ENCODE assay signal across 29 cellular contexts in the genomic region with DNA sequence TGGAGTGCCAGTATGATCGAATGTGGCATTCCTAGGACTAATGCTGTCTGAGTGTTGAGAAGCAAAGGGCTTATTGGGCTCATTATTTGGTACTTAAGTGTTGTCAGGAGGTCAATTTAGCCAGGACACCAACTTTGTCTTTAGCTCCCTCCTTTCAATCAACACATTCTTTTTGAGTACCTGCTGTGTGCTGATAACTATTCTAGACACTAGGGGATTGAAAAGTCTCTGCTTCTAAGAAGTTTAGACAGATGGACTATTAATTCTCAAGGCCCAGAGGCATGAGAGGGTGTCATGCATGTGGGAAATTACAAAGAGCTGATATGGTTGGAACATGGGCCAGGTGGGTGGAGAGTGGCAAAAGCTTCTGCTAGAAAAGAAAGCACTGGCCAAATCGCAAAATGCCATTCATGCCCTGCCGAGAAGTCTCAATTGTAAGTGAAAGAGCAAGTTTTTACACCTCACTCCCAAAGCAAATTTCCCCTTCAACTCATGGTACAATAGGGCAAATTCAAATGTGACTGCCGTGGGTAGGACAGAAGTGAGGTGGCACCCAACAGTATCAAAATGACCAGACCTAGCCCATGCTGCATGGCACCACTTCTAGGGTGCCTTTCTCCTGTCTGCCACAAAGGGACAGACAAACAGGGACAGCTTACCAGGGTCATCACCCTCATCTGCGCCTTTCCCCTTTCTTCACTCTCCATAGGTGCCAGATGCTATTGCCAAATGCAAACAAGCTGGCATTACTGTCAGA. TPM values are rescaled to one million over a fixed set of nuclear protein-coding genes. Genes with fewer than 3 reads are reported as not detected.
DNase-seq lines count a peak whose midpoint lies in the region; ATAC-seq and TF ChIP-seq lines count a peak whose summit lies in the region.
"Had no signal": no experiment of that assay in that cellular context is flagged by ENCODE, and none has a peak within 500 bp of the region (broad histone marks: within the 10 kb centered on the region; RNA-seq: fewer than 3 reads in every experiment).

No MANE protein-coding gene starts in this region.

- CTCF ChIA-PET in activated CD4-positive, alpha-beta memory T cell treated with anti-CD3 and anti-CD28 coated beads, Interleukin-2, amount 10 ng/mL, durations not matched to agents 7 days and 5 days (lab: Charles Lee): interaction anchor here (1.2 to 1.4 kb wide), 2 partner anchors 9 to 86 kb away, joined by 3 to 4 read pairs; no protein-coding TSS in a partner anchor

- H3K36me3 Mint-ChIP-seq in activated CD4-positive, alpha-beta memory T cell treated with anti-CD3 and anti-CD28 coated beads, Interleukin-2, amount 10 ng/mL, durations not matched to agents 7 days and 5 days (ENCODE audit: low read depth): peaks cover 93% of the 10 kb centered on the region

- peaks cover 2% of the 10 kb centered on the region for H3K4me1 Mint-ChIP-seq in activated CD4-positive, alpha-beta memory T cell treated with anti-CD3 and anti-CD28 coated beads, Interleukin-2, amount 10 ng/mL, durations not matched to agents 7 days and 5 days
- no peaks in the 10 kb centered on the region for H3K4me1 Mint-ChIP-seq in stimulated activated naive CD8-positive, alpha-beta T cell treated with anti-CD3 and anti-CD28 coated beads, Interleukin-15, amount 100 ng/mL, for 72 hours
- H3K4me1 Mint-ChIP-seq: GM23338, nephron had no signal

- 69 to 74% (median 69%) methylated on average over 5 of the region's 5 CpGs for WGBS in heart left ventricle, 4 donors

- H3K4me1 ChIP-seq in right atrium auricular region (peaks cover 0 to 6% of the 10 kb centered on the region in 2 donors), heart left ventricle (peaks cover 0 to 17% (median 0%) of the 10 kb centered on the region in 12 donors)
- H3K4me1 ChIP-seq: adrenal gland; BLaER1 treated with 17β-estradiol and CSF1 and Interleukin-3, amounts not matched to agents 10 nM and 100 nM; lower lobe of right lung; right lobe of liver; uterus had no signal

- TF ChIP-seq CTCF in right atrium auricular region (IDR thresholded peaks at IDR 0.05) (no peak), heart left ventricle (IDR thresholded peaks at IDR 0.05) (no peak)

- POLR2A ChIA-PET in activated CD4-positive, alpha-beta memory T cell treated with anti-CD3 and anti-CD28 coated beads, Interleukin-2, amount 10 ng/mL, durations not matched to agents 7 days and 5 days (lab: Charles Lee): interaction anchor here (1.2 to 1.7 kb wide), 2 partner anchors 54 to 85 kb away, joined by 4 read pairs; a partner anchor contains a TSS

- H3K4me3 Mint-ChIP-seq in activated CD4-positive, alpha-beta memory T cell treated with anti-CD3 and anti-CD28 coated beads, Interleukin-2, amount 10 ng/mL, durations not matched to agents 7 days and 5 days: no peak overlapping the region
- H3K4me3 Mint-ChIP-seq in stimulated activated naive CD8-positive, alpha-beta T cell treated with anti-CD3 and anti-CD28 coated beads, Interleukin-15, amount 100 ng/mL, for 72 hours: no peak overlapping the region
- H3K4me3 Mint-ChIP-seq: GM23338, nephron had no signal

- no peaks in the 10 kb centered on the region for H3K9me3 ChIP-seq in right atrium auricular region
- no peaks in the 10 kb centered on the region for H3K9me3 ChIP-seq in heart left ventricle
- H3K9me3 ChIP-seq: adrenal gland; BLaER1 treated with 17β-estradiol and CSF1 and Interleukin-3, amounts not matched to agents 10 nM and 100 nM; lower lobe of right lung; right lobe of liver; uterus had no signal

- no peak for TF ChIP-seq POLR2A in heart left ventricle (IDR thresholded peaks at IDR 0.05)

- ATAC-seq in Right ventricle myocardium inferior: peak; percentile 58
- peak in 3 of 4 donors; percentile 13 to 60 (median 14) for ATAC-seq in heart left ventricle
- peak; percentile 43 for ATAC-seq in stimulated activated naive CD8-positive, alpha-beta T cell treated with anti-CD3 and anti-CD28 coated beads, Interleukin-15, amount 100 ng/mL, for 72 hours
- ATAC-seq in HG03095 (IDR thresholded peaks at IDR 0.05; ENCODE audit: unreplicated experiment): no peak
- ATAC-seq: GM23338, lower lobe of right lung, right lobe of liver had no signal

- DNase-seq in Right ventricle myocardium inferior (ENCODE audit: missing footprints) (no peak), right atrium auricular region (ENCODE audit: low spot score) (no peak), heart left ventricle (no peak), Ammon's horn (ENCODE audit: low spot score) (no peak), germinal center (ENCODE audit: low spot score) (no peak)
- no peak for DNase-seq in activated CD4-positive, alpha-beta memory T cell treated with anti-CD3 and anti-CD28 coated beads, Interleukin-2, amount 10 ng/mL, durations not matched to agents 7 days and 5 days
- DNase-seq in stimulated activated naive CD8-positive, alpha-beta T cell treated with anti-CD3 and anti-CD28 coated beads, Interleukin-15, amount 100 ng/mL, for 72 hours: no peak
- DNase-seq: activated CD4-positive, CD25-positive, alpha-beta regulatory T cell treated with anti-CD3 and anti-CD28 coated beads, Interleukin-2, amount 50 U/mL, for 72 hours; adrenal gland; brain microvascular endothelial cell; Calu3; glutamatergic neuron; lower lobe of right lung; NCI-H446; NCI-H82; right lobe of liver; RPMI8226; stimulated activated CD4-positive, alpha-beta T cell treated with anti-CD3 and anti-CD28 coated beads, Interleukin-4, amount 100 ng/mL, for 24 hours; stimulated activated naive CD4-positive, alpha-beta T cell; uterus had no signal

- no peaks in the 10 kb centered on the region for H3K27me3 ChIP-seq in right atrium auricular region
- no peaks in the 10 kb centered on the region for H3K27me3 ChIP-seq in heart left ventricle
- H3K27me3 ChIP-seq: adrenal gland; BLaER1 treated with 17β-estradiol and CSF1 and Interleukin-3, amounts not matched to agents 10 nM and 100 nM; brain microvascular endothelial cell; right lobe of liver; uterus had no signal

- intact Hi-C loops in Right ventricle myocardium inferior (cut with DNase I): loop anchor here (10.0 kb wide), 1 partner anchor 113 kb away; no protein-coding TSS in a partner anchor
- intact Hi-C loops in heart left ventricle (cut with DNase I): no loop called here

- H3K9me3 Mint-ChIP-seq in activated CD4-positive, alpha-beta memory T cell treated with anti-CD3 and anti-CD28 coated beads, Interleukin-2, amount 10 ng/mL, durations not matched to agents 7 days and 5 days: no peaks in the 10 kb centered on the region
- no peaks in the 10 kb centered on the region for H3K9me3 Mint-ChIP-seq in stimulated activated naive CD8-positive, alpha-beta T cell treated with anti-CD3 and anti-CD28 coated beads, Interleukin-15, amount 100 ng/mL, for 72 hours
- H3K9me3 Mint-ChIP-seq: GM23338, nephron had no signal

- no peaks in the 10 kb centered on the region for H3K27me3 Mint-ChIP-seq in activated CD4-positive, alpha-beta memory T cell treated with anti-CD3 and anti-CD28 coated beads, Interleukin-2, amount 10 ng/mL, durations not matched to agents 7 days and 5 days
- H3K27me3 Mint-ChIP-seq in stimulated activated naive CD8-positive, alpha-beta T cell treated with anti-CD3 and anti-CD28 coated beads, Interleukin-15, amount 100 ng/mL, for 72 hours: no peaks in the 10 kb centered on the region

- H3K36me3 ChIP-seq in right atrium auricular region (peaks cover 81% of the 10 kb centered on the region), heart left ventricle (peaks cover 8 to 100% (median 100%) of the 10 kb centered on the region in 9 donors)
- H3K36me3 ChIP-seq: uterus had no signal

- H3K27ac Mint-ChIP-seq in activated CD4-positive, alpha-beta memory T cell treated with anti-CD3 and anti-CD28 coated beads, Interleukin-2, amount 10 ng/mL, durations not matched to agents 7 days and 5 days: peak overlapping the region; percentile 3
- no peak overlapping the region for H3K27ac Mint-ChIP-seq in stimulated activated naive CD8-positive, alpha-beta T cell treated with anti-CD3 and anti-CD28 coated beads, Interleukin-15, amount 100 ng/mL, for 72 hours
- H3K27ac Mint-ChIP-seq: GM23338, nephron had no signal

- H3K27ac ChIP-seq in right atrium auricular region: peak overlapping the region in 1 of 2 donors; percentile 23
- peak overlapping the region in 1 of 12 donors; percentile 34 for H3K27ac ChIP-seq in heart left ventricle
- H3K27ac ChIP-seq: adrenal gland; BLaER1 treated with 17β-estradiol and CSF1 and Interleukin-3, amounts not matched to agents 10 nM and 100 nM; brain microvascular endothelial cell; epithelial cell of prostate; lower lobe of right lung; right lobe of liver; uterus had no signal

- H3K4me3 ChIP-seq in right atrium auricular region (no peak overlapping the region), heart left ventricle (no peak overlapping the region)
- H3K4me3 ChIP-seq: adrenal gland; BLaER1 treated with 17β-estradiol and CSF1 and Interleukin-3, amounts not matched to agents 10 nM and 100 nM; GM23338; lower lobe of right lung; right lobe of liver; uterus had no signal

RNA-seq across cellular contexts. Expression of a gene that starts 53.6 kb away (rescaled TPM):
- 0.22 TPM for total RNA-seq in Right ventricle myocardium inferior
- not detected for total RNA-seq in right atrium auricular region
- total RNA-seq in activated CD4-positive, alpha-beta memory T cell treated with anti-CD3 and anti-CD28 coated beads, Interleukin-2, amount 10 ng/mL, durations not matched to agents 7 days and 5 days: 10 to 100 TPM; 22.7 to 23.2 TPM
- 1 to 10 TPM in 1 of 9 donors, under 1 TPM in 5, not detected in 3; 0.12 to 1.7 (median 0.27) TPM for total RNA-seq in heart left ventricle
- polyA plus RNA-seq in heart left ventricle: under 1 TPM; 0.04 to 0.07 TPM
- total RNA-seq: Calu3, GM23338, kidney epithelial cell, LHCN-M2, osteocyte had no signal
- polyA plus RNA-seq: AG04450, GM23338 had no signal

Comparison
In these comparisons a context has a peak if more than half of its experiments do, and no peak if none do; other contexts are left out.
1. RNA of a gene that starts 53.6 kb away (total RNA-seq): 22.7 to 23.2 TPM in activated CD4-positive, alpha-beta memory T cell treated with anti-CD3 and anti-CD28 coated beads, Interleukin-2, amount 10 ng/mL, durations not matched to agents 7 days and 5 days; 0.22 TPM in Right ventricle myocardium inferior (single experiment), 0.12 to 1.7 TPM in heart left ventricle and not detected in right atrium auricular region; every median in the first group is over 4 times any median in the second.